Comparison of ENCODE assay signal across 15 cellular contexts in genomic region chr17:72053069-72053846, GRCh38.
DNase-seq lines count a peak whose midpoint lies in the region; FAIRE-seq and TF ChIP-seq lines count a peak whose summit lies in the region.
"Had no signal": no experiment of that assay in that cellular context is flagged by ENCODE, and none has a peak within 500 bp of the region (broad histone marks: within the 10 kb centered on the region; RNA-seq: fewer than 3 reads in every experiment).

No MANE protein-coding gene starts in this region.

- intact Hi-C loops in tibial artery (cut with DNase I; ENCODE audit: low total_unique reads) = no loop called here

- H3K9me3 ChIP-seq in WERI-Rb-1 (ENCODE audit: severe bottlenecking) (peaks cover 5% of the 10 kb centered on the region), tibial artery (no peaks in the 10 kb centered on the region)

- 0 out of 2 replicates have a peak, but pooled peaks have one; percentile 7 for TF ChIP-seq CTCF in WERI-Rb-1 (IDR thresholded peaks at IDR 0.05; ENCODE audit: low read depth, low read length)
- TF ChIP-seq CTCF in tibial artery (IDR thresholded peaks at IDR 0.05) = no peak

- H3K27ac ChIP-seq in WERI-Rb-1 (no peak overlapping the region), tibial artery (peak overlapping the region in 1 of 2 donors; percentile 10)

- no peaks in the 10 kb centered on the region for H3K36me3 ChIP-seq in WERI-Rb-1
- no peaks in the 10 kb centered on the region for H3K36me3 ChIP-seq in tibial artery

- H3K27me3 ChIP-seq in WERI-Rb-1 (ENCODE audit: insufficient read depth, low read depth, severe bottlenecking) (peaks cover 23% of the 10 kb centered on the region), tibial artery (no peaks in the 10 kb centered on the region)

- FAIRE-seq in frontal cortex (lab: Jason Lieb, UNC) = no peak
- FAIRE-seq: GM12892, kidney had no signal

- DNase-seq in NCI-H2227 (lab: John Stamatoyannopoulos, UW; ENCODE audit: unreplicated experiment) (peak; percentile 12), NCI-H2227 treated with DMSO at 0.1 percent for 48 hours (lab: John Stamatoyannopoulos, UW) (no peak), WERI-Rb-1 (peak; percentile 10), iPS-NIHi7 (ENCODE audit: extremely low spot score) (peak; percentile 27), tibial artery (no peak), frontal cortex (ENCODE audit: low spot score in 2 of 2) (no peak), activated gamma-delta T cell treated with Interleukin-2 at 50 U/mL for 16 hours (no peak)
- no peak for DNase-seq in activated naive CD4-positive, alpha-beta T cell treated with anti-CD3 and anti-CD28 coated beads, Interleukin-2, amount 50 U/mL, for 16 hours
- DNase-seq: activated CD4-positive, alpha-beta T cell treated with anti-CD3 and anti-CD28 coated beads, Interleukin-2, amount 10 ng/mL, durations not matched to agents 7 days and 5 days; activated T-cell treated with anti-CD3 and anti-CD28 coated beads, Interleukin-2, amount 50 U/mL, for 1 hour; CD4-positive, alpha-beta memory T cell; kidney; NCI-H2107; T1000 had no signal

- H3K4me3 ChIP-seq in WERI-Rb-1 (ENCODE audit: low read depth, low read length) (no peak overlapping the region), tibial artery (peak overlapping the region; percentile 6 to 32)

- H3K4me1 ChIP-seq in tibial artery = peaks cover 0 to 13% (median 10%) of the 10 kb centered on the region in 4 donors

Comparison
In these comparisons a context has a peak if more than half of its experiments do, and no peak if none do; other contexts are left out.
1. DNase-seq: peak in NCI-H2227 (single experiment), WERI-Rb-1 (single experiment) and iPS-NIHi7 (single experiment); none in NCI-H2227 treated with DMSO at 0.1 percent for 48 hours (single experiment), tibial artery (0 of 2), activated naive CD4-positive, alpha-beta T cell treated with anti-CD3 and anti-CD28 coated beads, Interleukin-2, amount 50 U/mL, for 16 hours (single experiment), frontal cortex (0 of 2) and activated gamma-delta T cell treated with Interleukin-2 at 50 U/mL for 16 hours (single experiment).